1 cellular context compared by ENCODE assay signal in the genomic region with DNA sequence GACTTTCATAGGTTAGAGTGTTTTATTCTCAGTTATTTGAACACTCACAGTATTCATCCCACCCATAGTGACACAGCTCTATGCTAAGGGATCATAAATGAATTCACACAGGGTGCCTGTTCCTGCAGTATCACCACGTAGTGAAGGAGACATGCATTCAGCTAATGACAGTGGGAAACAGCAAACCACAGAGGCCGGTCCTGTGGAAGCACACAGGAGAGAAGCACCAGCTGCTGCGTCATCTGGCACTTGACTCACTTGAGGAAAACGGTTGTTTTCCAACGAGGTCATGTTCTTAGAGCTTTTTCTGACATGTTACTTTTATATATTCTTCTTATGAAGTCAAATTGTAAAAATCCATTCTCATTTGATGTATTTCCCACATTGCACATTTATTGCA.
TF ChIP-seq lines count a peak whose summit lies in the region.

No MANE protein-coding gene starts in this region.

TF ChIP-seq in GM23338, 12 proteins besides CTCF, POLR2A, EP300 and RAD21 (continued from another document):
- TF ChIP-seq, protein P1, sequence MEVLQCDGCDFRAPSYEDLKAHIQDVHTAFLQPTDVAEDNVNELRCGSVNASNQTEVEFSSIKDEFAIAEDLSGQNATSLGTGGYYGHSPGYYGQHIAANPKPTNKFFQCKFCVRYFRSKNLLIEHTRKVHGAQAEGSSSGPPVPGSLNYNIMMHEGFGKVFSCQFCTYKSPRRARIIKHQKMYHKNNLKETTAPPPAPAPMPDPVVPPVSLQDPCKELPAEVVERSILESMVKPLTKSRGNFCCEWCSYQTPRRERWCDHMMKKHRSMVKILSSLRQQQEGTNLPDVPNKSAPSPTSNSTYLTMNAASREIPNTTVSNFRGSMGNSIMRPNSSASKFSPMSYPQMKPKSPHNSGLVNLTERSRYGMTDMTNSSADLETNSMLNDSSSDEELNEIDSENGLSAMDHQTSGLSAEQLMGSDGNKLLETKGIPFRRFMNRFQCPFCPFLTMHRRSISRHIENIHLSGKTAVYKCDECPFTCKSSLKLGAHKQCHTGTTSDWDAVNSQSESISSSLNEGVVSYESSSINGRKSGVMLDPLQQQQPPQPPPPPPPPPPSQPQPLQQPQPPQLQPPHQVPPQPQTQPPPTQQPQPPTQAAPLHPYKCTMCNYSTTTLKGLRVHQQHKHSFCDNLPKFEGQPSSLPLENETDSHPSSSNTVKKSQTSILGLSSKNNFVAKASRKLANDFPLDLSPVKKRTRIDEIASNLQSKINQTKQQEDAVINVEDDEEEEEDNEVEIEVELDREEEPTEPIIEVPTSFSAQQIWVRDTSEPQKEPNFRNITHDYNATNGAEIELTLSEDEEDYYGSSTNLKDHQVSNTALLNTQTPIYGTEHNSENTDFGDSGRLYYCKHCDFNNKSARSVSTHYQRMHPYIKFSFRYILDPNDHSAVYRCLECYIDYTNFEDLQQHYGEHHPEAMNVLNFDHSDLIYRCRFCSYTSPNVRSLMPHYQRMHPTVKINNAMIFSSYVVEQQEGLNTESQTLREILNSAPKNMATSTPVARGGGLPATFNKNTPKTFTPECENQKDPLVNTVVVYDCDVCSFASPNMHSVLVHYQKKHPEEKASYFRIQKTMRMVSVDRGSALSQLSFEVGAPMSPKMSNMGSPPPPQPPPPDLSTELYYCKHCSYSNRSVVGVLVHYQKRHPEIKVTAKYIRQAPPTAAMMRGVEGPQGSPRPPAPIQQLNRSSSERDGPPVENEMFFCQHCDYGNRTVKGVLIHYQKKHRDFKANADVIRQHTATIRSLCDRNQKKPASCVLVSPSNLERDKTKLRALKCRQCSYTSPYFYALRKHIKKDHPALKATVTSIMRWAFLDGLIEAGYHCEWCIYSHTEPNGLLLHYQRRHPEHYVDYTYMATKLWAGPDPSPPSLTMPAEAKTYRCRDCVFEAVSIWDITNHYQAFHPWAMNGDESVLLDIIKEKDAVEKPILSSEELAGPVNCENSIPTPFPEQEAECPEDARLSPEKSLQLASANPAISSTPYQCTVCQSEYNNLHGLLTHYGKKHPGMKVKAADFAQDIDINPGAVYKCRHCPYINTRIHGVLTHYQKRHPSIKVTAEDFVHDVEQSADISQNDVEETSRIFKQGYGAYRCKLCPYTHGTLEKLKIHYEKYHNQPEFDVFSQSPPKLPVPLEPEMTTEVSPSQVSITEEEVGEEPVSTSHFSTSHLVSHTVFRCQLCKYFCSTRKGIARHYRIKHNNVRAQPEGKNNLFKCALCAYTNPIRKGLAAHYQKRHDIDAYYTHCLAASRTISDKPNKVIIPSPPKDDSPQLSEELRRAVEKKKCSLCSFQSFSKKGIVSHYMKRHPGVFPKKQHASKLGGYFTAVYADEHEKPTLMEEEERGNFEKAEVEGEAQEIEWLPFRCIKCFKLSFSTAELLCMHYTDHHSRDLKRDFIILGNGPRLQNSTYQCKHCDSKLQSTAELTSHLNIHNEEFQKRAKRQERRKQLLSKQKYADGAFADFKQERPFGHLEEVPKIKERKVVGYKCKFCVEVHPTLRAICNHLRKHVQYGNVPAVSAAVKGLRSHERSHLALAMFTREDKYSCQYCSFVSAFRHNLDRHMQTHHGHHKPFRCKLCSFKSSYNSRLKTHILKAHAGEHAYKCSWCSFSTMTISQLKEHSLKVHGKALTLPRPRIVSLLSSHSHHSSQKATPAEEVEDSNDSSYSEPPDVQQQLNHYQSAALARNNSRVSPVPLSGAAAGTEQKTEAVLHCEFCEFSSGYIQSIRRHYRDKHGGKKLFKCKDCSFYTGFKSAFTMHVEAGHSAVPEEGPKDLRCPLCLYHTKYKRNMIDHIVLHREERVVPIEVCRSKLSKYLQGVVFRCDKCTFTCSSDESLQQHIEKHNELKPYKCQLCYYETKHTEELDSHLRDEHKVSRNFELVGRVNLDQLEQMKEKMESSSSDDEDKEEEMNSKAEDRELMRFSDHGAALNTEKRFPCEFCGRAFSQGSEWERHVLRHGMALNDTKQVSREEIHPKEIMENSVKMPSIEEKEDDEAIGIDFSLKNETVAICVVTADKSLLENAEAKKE (CRISPR knock-in tag; IDR thresholded peaks at IDR 0.05), result no peak
- TF ChIP-seq ZNF114 (CRISPR knock-in tag; IDR thresholded peaks at IDR 0.05), result no peak
